In genomic region chr5:58255970-58256369, GRCh38 we compare ENCODE assay signal across 16 cellular contexts.
A peak's percentile ranks its signal among the peaks of the same experiment; 100 is the strongest.
DNase-seq lines count a peak whose midpoint lies in the region; ATAC-seq and TF ChIP-seq lines count a peak whose summit lies in the region.
"Had no signal": no experiment of that assay in that cellular context is flagged by ENCODE, and none has a peak within 500 bp of the region (broad histone marks: within the 10 kb centered on the region; RNA-seq: fewer than 3 reads in every experiment).

No MANE protein-coding gene starts in this region.

- no peak overlapping the region for H2BK5ac ChIP-seq in mesenchymal stem cell (ENCODE audit: low read depth, low read length, poor library complexity, severe bottlenecking)

- H3K36me3 ChIP-seq in mammary epithelial cell (ENCODE audit: insufficient read depth, low read length) (no peaks in the 10 kb centered on the region), breast epithelium (no peaks in the 10 kb centered on the region), GM23248 (ENCODE audit: low read depth) (no peaks in the 10 kb centered on the region), mesenchymal stem cell (ENCODE audit: control insufficient read depth in 1 of 2, insufficient read depth in 2 of 2, low read depth in 1 of 2, low read length in 2 of 2) (no peaks in the 10 kb centered on the region), colonic mucosa (no peaks in the 10 kb centered on the region)
- H3K36me3 ChIP-seq: HAP-1 had no signal

- H2BK15ac ChIP-seq in mesenchymal stem cell (ENCODE audit: low read depth, poor library complexity, severe bottlenecking) = no peak overlapping the region

- H3K27me3 ChIP-seq in mammary epithelial cell (ENCODE audit: insufficient read depth, low read length) (no peaks in the 10 kb centered on the region), breast epithelium (no peaks in the 10 kb centered on the region), GM23248 (replicated peaks; ENCODE audit: insufficient read depth) (no peaks in the 10 kb centered on the region), mesenchymal stem cell (ENCODE audit: control insufficient read depth in 1 of 2, insufficient read depth in 1 of 2, low read length in 2 of 2) (no peaks in the 10 kb centered on the region), colonic mucosa (no peaks in the 10 kb centered on the region)

- no peak overlapping the region for H4K8ac ChIP-seq in mesenchymal stem cell (ENCODE audit: low read length)

- no peak overlapping the region for H4K91ac ChIP-seq in mesenchymal stem cell (ENCODE audit: low read length)

- TF ChIP-seq CTCF in mammary epithelial cell (conservative IDR thresholded peaks at IDR 0.05 in 1 of 2, IDR thresholded peaks at IDR 0.05 in 1 of 2; ENCODE audit: extremely low read depth in 1 of 2, insufficient read depth in 1 of 2, low read depth in 1 of 2, low read length in 2 of 2) = no peak
- TF ChIP-seq CTCF in breast epithelium (IDR thresholded peaks at IDR 0.05) = no peak
- no peak for TF ChIP-seq CTCF in colonic mucosa (IDR thresholded peaks at IDR 0.05)

- H3K79me2 ChIP-seq in mammary epithelial cell (ENCODE audit: insufficient read depth, low read length) (no peaks in the 10 kb centered on the region), GM23248 (ENCODE audit: insufficient read depth) (no peaks in the 10 kb centered on the region)

- H3K4me1 ChIP-seq in mammary epithelial cell (ENCODE audit: insufficient read depth, low read length) (peaks cover 21% of the 10 kb centered on the region), breast epithelium (no peaks in the 10 kb centered on the region), GM23248 (ENCODE audit: insufficient read depth) (peaks cover 17% of the 10 kb centered on the region), mesenchymal stem cell (ENCODE audit: control insufficient read depth, insufficient read depth, low read depth, low read length) (peaks cover 2% of the 10 kb centered on the region), colonic mucosa (no peaks in the 10 kb centered on the region)
- H3K4me1 ChIP-seq: HAP-1 had no signal

- peak overlapping the region; percentile 75 for H2AK5ac ChIP-seq in mesenchymal stem cell (ENCODE audit: low read length, severe bottlenecking)

- BruUV-seq in mammary epithelial cell (replicated peaks; lab: Mats Ljungman, UMichigan) = no TSS peak

- H2BK12ac ChIP-seq in mesenchymal stem cell (ENCODE audit: low read length in 2 of 2) = peak overlapping the region in 1 of 2 experiments; percentile 71

- CTCF ChIA-PET in mammary epithelial cell (lab: Charles Lee; ENCODE audit: low non-redundant PET) = no interaction called here

- H3F3A ChIP-seq in GM23248 (ENCODE audit: insufficient read depth) = peaks cover 17% of the 10 kb centered on the region

- dilution Hi-C loops in mammary epithelial cell (cut with HindIII; ENCODE audit: low sequenced_read_pairs) = no loop called here

- H3K9me3 ChIP-seq in mammary epithelial cell (replicated peaks; ENCODE audit: insufficient read depth, low read length) = no peaks in the 10 kb centered on the region
- H3K9me3 ChIP-seq in breast epithelium = no peaks in the 10 kb centered on the region
- H3K9me3 ChIP-seq in GM23248 (ENCODE audit: low read depth) = no peaks in the 10 kb centered on the region
- no peaks in the 10 kb centered on the region for H3K9me3 ChIP-seq in mesenchymal stem cell (ENCODE audit: control insufficient read depth, low read length)
- no peaks in the 10 kb centered on the region for H3K9me3 ChIP-seq in colonic mucosa
- H3K9me3 ChIP-seq: HAP-1 had no signal

- H2AFZ ChIP-seq in mammary epithelial cell (ENCODE audit: low read depth, low read length) (no peak overlapping the region), GM23248 (no peak overlapping the region), mesenchymal stem cell (ENCODE audit: low read depth, low read length) (no peak overlapping the region)

- no peak overlapping the region for H3K4me3 ChIP-seq in mammary epithelial cell (replicated peaks in 1 of 3; ENCODE audit: insufficient read depth in 1 of 3, low read depth in 2 of 3, low read length in 3 of 3)
- H3K4me3 ChIP-seq in breast epithelium = no peak overlapping the region
- no peak overlapping the region for H3K4me3 ChIP-seq in GM23248
- no peak overlapping the region for H3K4me3 ChIP-seq in mesenchymal stem cell (ENCODE audit: insufficient read depth in 1 of 2, low read depth in 1 of 2, low read length in 2 of 2)
- H3K4me3 ChIP-seq in colonic mucosa = no peak overlapping the region
- H3K4me3 ChIP-seq: HAP-1 had no signal

- TF ChIP-seq POLR2A in breast epithelium (IDR thresholded peaks at IDR 0.05) = no peak

- intact Hi-C loops in mammary epithelial cell (cut with micrococcal nuclease) (loop anchor here (5.0 kb wide), 2 partner anchors 69 to 196 kb away; no protein-coding TSS in a partner anchor), breast epithelium (cut with DNase I; ENCODE audit: low total_unique reads) (no loop called here), colonic mucosa (cut with DNase I) (no loop called here)

- WGBS in mammary epithelial cell (ENCODE audit: low coverage, missing lambda C conversion rate) = 52% methylated on average over 2 of the region's 2 CpGs
- 82 to 86% methylated on average over 2 of the region's 2 CpGs for WGBS in GM23248 (ENCODE audit: low coverage in 1 of 2, low lambda C conversion rate in 2 of 2, missing lambda C conversion rate in 2 of 2), 2 experiments
- 100% methylated on average over 2 of the region's 2 CpGs for WGBS in mesenchymal stem cell

- H3K14ac ChIP-seq in mesenchymal stem cell (ENCODE audit: low read length in 2 of 2) = no peak overlapping the region

- ATAC-seq in GM21717 (IDR thresholded peaks at IDR 0.05; ENCODE audit: unreplicated experiment) = no peak
- ATAC-seq: HepG2 had no signal

- no peak overlapping the region for H3K4ac ChIP-seq in mesenchymal stem cell (ENCODE audit: low read depth in 1 of 2, low read length in 2 of 2)

- no peak overlapping the region for H3K27ac ChIP-seq in mammary epithelial cell (ENCODE audit: insufficient read depth, low read depth, low read length)
- no peak overlapping the region for H3K27ac ChIP-seq in breast epithelium
- H3K27ac ChIP-seq in GM23248 = no peak overlapping the region
- no peak overlapping the region for H3K27ac ChIP-seq in mesenchymal stem cell (ENCODE audit: low read length, poor library complexity, severe bottlenecking)
- H3K27ac ChIP-seq in colonic mucosa = no peak overlapping the region

- H3K4me2 ChIP-seq in mammary epithelial cell (ENCODE audit: insufficient read depth, low read depth, low read length) = no peak overlapping the region
- no peak overlapping the region for H3K4me2 ChIP-seq in GM23248 (ENCODE audit: unreplicated experiment)
- no peak overlapping the region for H3K4me2 ChIP-seq in mesenchymal stem cell (ENCODE audit: low read length, poor library complexity, severe bottlenecking)

- H3K9ac ChIP-seq in mammary epithelial cell (ENCODE audit: insufficient read depth, low read length) (no peak overlapping the region), GM23248 (no peak overlapping the region), mesenchymal stem cell (ENCODE audit: low read length) (no peak overlapping the region), colonic mucosa (ENCODE audit: low read depth in 2 of 2, low read length in 2 of 2) (no peak overlapping the region)

- no peak overlapping the region for H2BK120ac ChIP-seq in mesenchymal stem cell (ENCODE audit: low read depth, low read length)

- H4K20me1 ChIP-seq in mammary epithelial cell (ENCODE audit: insufficient read depth, low read length) (no peaks in the 10 kb centered on the region), GM23248 (ENCODE audit: insufficient read depth) (no peaks in the 10 kb centered on the region)

- DNase-seq in mammary epithelial cell (peak; percentile 17), breast epithelium (ENCODE audit: low spot score in 2 of 2) (no peak), GM23248 (peak; percentile 23), dermis blood vessel endothelial cell (peak; percentile 43), mesenchymal stem cell (no peak), OCI-M2 (lab: John Stamatoyannopoulos, UW; ENCODE audit: unreplicated experiment) (no peak), colonic mucosa (no peak)
- DNase-seq: C1 segment of cervical spinal cord; CD4-positive, alpha-beta memory T cell; COR-L47; DMS153; GF-D8; GOT3 had no signal

- H3K18ac ChIP-seq in mesenchymal stem cell (ENCODE audit: low read depth in 1 of 2, low read length in 2 of 2) = no peak overlapping the region

- in situ Hi-C loops in mammary epithelial cell (cut with MboI; ENCODE audit: low sequenced_read_pairs in 2 of 2) (no loop called here), GM23248 (cut with MboI) (no loop called here)

- H3K79me1 ChIP-seq in mesenchymal stem cell (replicated peaks; ENCODE audit: low read length, poor library complexity, severe bottlenecking) = no peaks in the 10 kb centered on the region

- no peak overlapping the region for H3K23ac ChIP-seq in mesenchymal stem cell (ENCODE audit: low read length in 2 of 2)

- H3K9me2 ChIP-seq in GM23248 (ENCODE audit: insufficient read depth) = no peaks in the 10 kb centered on the region

Comparison
In these comparisons a context has a peak if more than half of its experiments do, and no peak if none do; other contexts are left out.
1. DNase-seq: peak in mammary epithelial cell (single experiment), GM23248 (single experiment) and dermis blood vessel endothelial cell (single experiment); none in breast epithelium (0 of 2), mesenchymal stem cell (single experiment), OCI-M2 (single experiment) and colonic mucosa (single experiment).